Comparison of ENCODE assay signal across 27 cellular contexts in genomic region chr11:134475951-134476350, GRCh38.
"Had no signal": no experiment of that assay in that cellular context is flagged by ENCODE, and none has a peak within 500 bp of the region (broad histone marks: within the 10 kb centered on the region; RNA-seq: fewer than 3 reads in every experiment).

No MANE protein-coding gene starts in this region.

- H3K9me3 ChIP-seq: ascending aorta, breast epithelium, colonic mucosa, esophagus muscularis mucosa, gastroesophageal sphincter had no signal

- H3K4me3 ChIP-seq: ascending aorta, breast epithelium, cardiac muscle cell, colonic mucosa, esophagus muscularis mucosa, gastroesophageal sphincter had no signal

- H3K27ac ChIP-seq: ascending aorta, breast epithelium, cardiac muscle cell, colonic mucosa, esophagus muscularis mucosa, foreskin keratinocyte, gastroesophageal sphincter had no signal

- H3K9me3 Mint-ChIP-seq: activated naive CD4-positive, alpha-beta T cell treated with anti-CD3 and anti-CD28 coated beads, Interleukin-2, amount 10 ng/mL, durations not matched to agents 7 days and 5 days; activated naive CD4-positive, alpha-beta T cell treated with anti-CD3 and anti-CD28 coated beads, Interleukin-2, amount 50 U/mL, for 72 hours; activated naive CD8-positive, alpha-beta T cell treated with anti-CD3 and anti-CD28 coated beads, Interleukin-2, amount 10 ng/mL, durations not matched to agents 7 days and 5 days; WTC11 had no signal

- H3K27ac Mint-ChIP-seq: activated CD8-positive, alpha-beta memory T cell treated with anti-CD3 and anti-CD28 coated beads, Interleukin-2, amount 10 ng/mL, durations not matched to agents 7 days and 5 days; activated CD8-positive, alpha-beta T cell treated with anti-CD3 and anti-CD28 coated beads, Interleukin-2, amount 10 ng/mL, durations not matched to agents 7 days and 5 days; activated naive CD4-positive, alpha-beta T cell treated with anti-CD3 and anti-CD28 coated beads, Interleukin-2, amount 10 ng/mL, durations not matched to agents 7 days and 5 days; activated naive CD4-positive, alpha-beta T cell treated with anti-CD3 and anti-CD28 coated beads, Interleukin-2, amount 50 U/mL, for 72 hours; activated naive CD8-positive, alpha-beta T cell treated with anti-CD3 and anti-CD28 coated beads, Interleukin-2, amount 10 ng/mL, durations not matched to agents 7 days and 5 days; activated T-cell treated with anti-CD3 and anti-CD28 coated beads, Interleukin-2, amount 50 U/mL, for 72 hours; brain; WTC11 had no signal

- DNase-seq: activated CD4-positive, alpha-beta T cell treated with anti-CD3 and anti-CD28 coated beads for 1 hour; activated CD4-positive, alpha-beta T cell treated with anti-CD3 and anti-CD28 coated beads for 4 hours; activated CD4-positive, alpha-beta T cell treated with anti-CD3 and anti-CD28 coated beads, Interleukin-2, amount 50 U/mL, for 1 hour; activated CD8-positive, alpha-beta memory T cell treated with anti-CD3 and anti-CD28 coated beads, Interleukin-2, amount 10 ng/mL, durations not matched to agents 7 days and 5 days; activated CD8-positive, alpha-beta memory T cell treated with anti-CD3 and anti-CD28 coated beads, Interleukin-2, amount 50 U/mL, for 4 hours; activated CD8-positive, alpha-beta T cell treated with anti-CD3 and anti-CD28 coated beads, Interleukin-2, amount 10 ng/mL, durations not matched to agents 7 days and 5 days; activated gamma-delta T cell; activated naive CD4-positive, alpha-beta T cell; activated naive CD8-positive, alpha-beta T cell treated with anti-CD3 and anti-CD28 coated beads, Interleukin-2, amount 10 ng/mL, durations not matched to agents 7 days and 5 days; activated T-cell treated with anti-CD3 and anti-CD28 coated beads, Interleukin-2, amount 50 U/mL, for 1 hour; activated T-cell treated with anti-CD3 and anti-CD28 coated beads, Interleukin-2, amount 50 U/mL, for 72 hours; central memory CD4-positive, alpha-beta T cell; cerebellar nuclear complex; colonic mucosa; effector CD8-positive, alpha-beta T cell; erythroblast; foreskin keratinocyte; T-helper 2 cell had no signal

- H3K4me1 ChIP-seq: ascending aorta, breast epithelium, colonic mucosa, esophagus muscularis mucosa, foreskin keratinocyte, gastroesophageal sphincter had no signal

- H3K27me3 ChIP-seq: ascending aorta, colonic mucosa, foreskin keratinocyte had no signal

- H3K4me3 Mint-ChIP-seq: activated CD8-positive, alpha-beta memory T cell treated with anti-CD3 and anti-CD28 coated beads, Interleukin-2, amount 10 ng/mL, durations not matched to agents 7 days and 5 days; activated CD8-positive, alpha-beta T cell treated with anti-CD3 and anti-CD28 coated beads, Interleukin-2, amount 10 ng/mL, durations not matched to agents 7 days and 5 days; activated naive CD4-positive, alpha-beta T cell treated with anti-CD3 and anti-CD28 coated beads, Interleukin-2, amount 10 ng/mL, durations not matched to agents 7 days and 5 days; activated naive CD8-positive, alpha-beta T cell treated with anti-CD3 and anti-CD28 coated beads, Interleukin-2, amount 10 ng/mL, durations not matched to agents 7 days and 5 days; activated T-cell treated with anti-CD3 and anti-CD28 coated beads, Interleukin-2, amount 50 U/mL, for 72 hours; brain; WTC11 had no signal

- H3K36me3 Mint-ChIP-seq: activated CD8-positive, alpha-beta memory T cell treated with anti-CD3 and anti-CD28 coated beads, Interleukin-2, amount 10 ng/mL, durations not matched to agents 7 days and 5 days; activated naive CD4-positive, alpha-beta T cell treated with anti-CD3 and anti-CD28 coated beads, Interleukin-2, amount 10 ng/mL, durations not matched to agents 7 days and 5 days; activated naive CD4-positive, alpha-beta T cell treated with anti-CD3 and anti-CD28 coated beads, Interleukin-2, amount 50 U/mL, for 72 hours; activated naive CD8-positive, alpha-beta T cell treated with anti-CD3 and anti-CD28 coated beads, Interleukin-2, amount 10 ng/mL, durations not matched to agents 7 days and 5 days; brain; WTC11 had no signal

- H3K4me1 Mint-ChIP-seq: activated naive CD4-positive, alpha-beta T cell treated with anti-CD3 and anti-CD28 coated beads, Interleukin-2, amount 10 ng/mL, durations not matched to agents 7 days and 5 days had no signal

- H3K36me3 ChIP-seq: ascending aorta, breast epithelium, cardiac muscle cell, colonic mucosa, esophagus muscularis mucosa, gastroesophageal sphincter had no signal
